Comparison of ENCODE assay signal across 24 cellular contexts in genomic region chr10:77231375-77231774, GRCh38.
"Had no signal": no experiment of that assay in that cellular context is flagged by ENCODE, and none has a peak within 500 bp of the region (broad histone marks: within the 10 kb centered on the region; RNA-seq: fewer than 3 reads in every experiment).

No MANE protein-coding gene starts in this region.

- ATAC-seq: activated CD8-positive, alpha-beta T cell treated with anti-CD3 and anti-CD28 coated beads for 36 hours; activated T-cell treated with anti-CD3 and anti-CD28 coated beads, Interleukin-2, amount 50 U/mL, for 4 hours; body of pancreas; left lobe of liver; mucosa of descending colon; stimulated activated naive CD8-positive, alpha-beta T cell treated with anti-CD3 and anti-CD28 coated beads, Interleukin-15, Interleukin-2, amounts not matched to agents 100 U/mL and 50 U/mL, for 24 hours; upper lobe of right lung had no signal

- H3K27me3 ChIP-seq: body of pancreas, colonic mucosa, right atrium auricular region, thyroid gland, upper lobe of right lung had no signal

- H3K4me3 Mint-ChIP-seq: activated CD4-positive, alpha-beta T cell treated with anti-CD3 and anti-CD28 coated beads, Interleukin-2, amount 10 ng/mL, durations not matched to agents 7 days and 5 days; activated CD8-positive, alpha-beta T cell treated with anti-CD3 and anti-CD28 coated beads for 36 hours; activated naive CD4-positive, alpha-beta T cell treated with anti-CD3 and anti-CD28 coated beads, Interleukin-2, amount 50 U/mL, for 24 hours; activated T-cell treated with anti-CD3 and anti-CD28 coated beads, Interleukin-2, amount 50 U/mL, for 4 hours; activated T-helper 17 cell treated with anti-CD3 and anti-CD28 coated beads, Interleukin-2, amount 50 U/mL, for 72 hours; nephron had no signal

- H3K4me1 Mint-ChIP-seq: activated CD4-positive, alpha-beta T cell treated with anti-CD3 and anti-CD28 coated beads, Interleukin-2, amount 10 ng/mL, durations not matched to agents 7 days and 5 days; activated naive CD4-positive, alpha-beta T cell treated with anti-CD3 and anti-CD28 coated beads, Interleukin-2, amount 50 U/mL, for 24 hours; activated T-helper 17 cell treated with anti-CD3 and anti-CD28 coated beads, Interleukin-2, amount 50 U/mL, for 72 hours had no signal

- H3K9me3 ChIP-seq: body of pancreas, colonic mucosa, mucosa of descending colon, right atrium auricular region, thyroid gland, upper lobe of right lung had no signal

- H3K27ac Mint-ChIP-seq: activated CD4-positive, alpha-beta T cell treated with anti-CD3 and anti-CD28 coated beads, Interleukin-2, amount 10 ng/mL, durations not matched to agents 7 days and 5 days; activated CD8-positive, alpha-beta T cell treated with anti-CD3 and anti-CD28 coated beads for 36 hours; activated naive CD4-positive, alpha-beta T cell treated with anti-CD3 and anti-CD28 coated beads, Interleukin-2, amount 50 U/mL, for 24 hours; activated T-helper 17 cell treated with anti-CD3 and anti-CD28 coated beads, Interleukin-2, amount 50 U/mL, for 72 hours; nephron had no signal

- H3K27ac ChIP-seq: body of pancreas, colonic mucosa, epithelial cell of prostate, right atrium auricular region, thyroid gland, upper lobe of right lung had no signal

- H3K36me3 ChIP-seq: colonic mucosa, right atrium auricular region, thyroid gland, upper lobe of right lung had no signal

- DNase-seq: activated CD4-positive, alpha-beta T cell treated with anti-CD3 and anti-CD28 coated beads, Interleukin-2, amount 10 ng/mL, durations not matched to agents 7 days and 5 days; activated CD4-positive, CD25-positive, alpha-beta regulatory T cell treated with anti-CD3 and anti-CD28 coated beads, Interleukin-2, amount 50 U/mL, for 72 hours; activated CD8-positive, alpha-beta T cell treated with anti-CD3 and anti-CD28 coated beads for 36 hours; activated gamma-delta T cell treated with Interleukin-2 at 50 U/mL for 16 hours; activated T-cell treated with anti-CD3 and anti-CD28 coated beads, Interleukin-2, amount 50 U/mL, for 4 hours; anterior cingulate cortex; body of pancreas; colonic mucosa; effector CD8-positive, alpha-beta T cell; kidney glomerular epithelial cell; mucosa of descending colon; stimulated activated CD4-positive, alpha-beta T cell treated with anti-CD3 and anti-CD28 coated beads, Interleukin-2, amount 100 ng/mL, for 48 hours; stimulated activated naive CD8-positive, alpha-beta T cell treated with anti-CD3 and anti-CD28 coated beads, Interleukin-15, Interleukin-2, amounts not matched to agents 100 U/mL and 50 U/mL, for 24 hours; substantia nigra; T-helper 2 cell; thyroid gland; upper lobe of right lung had no signal

- H3K9me3 Mint-ChIP-seq: activated CD4-positive, alpha-beta T cell treated with anti-CD3 and anti-CD28 coated beads, Interleukin-2, amount 10 ng/mL, durations not matched to agents 7 days and 5 days; activated naive CD4-positive, alpha-beta T cell treated with anti-CD3 and anti-CD28 coated beads, Interleukin-2, amount 50 U/mL, for 24 hours; activated T-cell treated with anti-CD3 and anti-CD28 coated beads, Interleukin-2, amount 50 U/mL, for 4 hours; activated T-helper 17 cell treated with anti-CD3 and anti-CD28 coated beads, Interleukin-2, amount 50 U/mL, for 72 hours had no signal

- H3K4me1 ChIP-seq: colonic mucosa, right atrium auricular region, upper lobe of right lung had no signal

- H3K27me3 Mint-ChIP-seq: activated naive CD4-positive, alpha-beta T cell treated with anti-CD3 and anti-CD28 coated beads, Interleukin-2, amount 50 U/mL, for 24 hours; activated T-helper 17 cell treated with anti-CD3 and anti-CD28 coated beads, Interleukin-2, amount 50 U/mL, for 72 hours had no signal

- H3K4me3 ChIP-seq: body of pancreas, colonic mucosa, lung, mucosa of descending colon, right atrium auricular region, thyroid gland, upper lobe of right lung had no signal

- H3K36me3 Mint-ChIP-seq: activated naive CD4-positive, alpha-beta T cell treated with anti-CD3 and anti-CD28 coated beads, Interleukin-2, amount 50 U/mL, for 24 hours had no signal
